17 cellular contexts compared by ENCODE assay signal in the genomic region with DNA sequence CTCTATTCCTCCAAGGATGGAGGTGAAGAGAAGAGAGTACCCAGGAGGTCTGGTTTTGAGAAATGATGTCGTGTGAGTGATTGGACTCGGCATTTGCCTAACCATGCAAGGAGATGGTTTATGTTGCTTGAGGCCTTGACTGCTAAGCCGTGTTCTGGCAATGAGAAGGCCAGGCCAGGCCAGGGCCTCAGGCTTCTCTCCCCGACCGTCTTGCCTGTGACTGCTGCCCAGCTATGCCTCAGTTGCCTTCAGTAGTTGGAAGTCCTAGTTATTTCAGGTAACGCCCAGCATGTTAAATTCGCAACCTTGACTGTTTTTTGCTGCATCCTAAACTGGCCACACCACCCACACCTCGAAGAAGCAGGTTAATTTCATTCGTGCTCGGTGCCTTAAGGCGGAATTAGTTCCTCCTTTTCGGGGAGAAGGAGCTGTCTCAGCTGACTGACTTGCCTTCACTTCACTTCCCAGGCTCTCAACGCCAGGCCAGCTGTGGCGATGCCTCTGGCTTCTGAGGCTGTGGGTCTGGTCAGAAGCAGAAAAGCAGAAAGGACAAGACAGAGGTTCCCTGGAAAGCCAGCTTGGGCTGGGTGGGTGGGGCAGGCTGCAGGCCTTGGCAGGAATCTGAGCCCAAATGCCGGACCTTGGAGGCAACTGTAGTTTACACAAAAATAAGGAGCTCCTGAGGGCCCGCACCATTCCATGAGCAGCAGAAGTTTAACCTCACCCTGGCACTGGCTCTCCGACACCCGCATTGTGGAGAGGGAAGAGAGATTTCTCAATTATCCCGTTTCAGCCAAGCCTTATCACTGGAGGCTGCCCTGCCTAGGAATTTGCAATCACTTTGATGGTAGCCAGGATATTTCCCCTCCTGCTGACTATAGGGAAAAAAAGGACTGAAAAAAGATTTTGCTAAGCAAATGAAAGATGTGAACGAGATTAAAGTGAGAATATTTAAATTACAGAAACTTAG.
DNase-seq lines count a peak whose midpoint lies in the region; ATAC-seq, FAIRE-seq and TF ChIP-seq lines count a peak whose summit lies in the region.
"Had no signal": no experiment of that assay in that cellular context is flagged by ENCODE, and none has a peak within 500 bp of the region (broad histone marks: within the 10 kb centered on the region; RNA-seq: fewer than 3 reads in every experiment).

No MANE protein-coding gene starts in this region.

- in situ Hi-C loops in K562 (cut with MboI) = no loop called here

- H3K36me3 ChIP-seq in K562 (ENCODE audit: control insufficient read depth, insufficient read depth, low read length) = no peaks in the 10 kb centered on the region
- H3K36me3 ChIP-seq in lower lobe of right lung = no peaks in the 10 kb centered on the region
- H3K36me3 ChIP-seq in upper lobe of right lung = no peaks in the 10 kb centered on the region

- H3K4me2 ChIP-seq in K562 (ENCODE audit: insufficient read depth, low read length) = no peak overlapping the region

- 0 out of 4 replicates have a peak overlapping the region, but pooled peaks of 1 of the 2 experiments have one; percentile 53 for H3K9ac ChIP-seq in K562 (ENCODE audit: insufficient read depth in 1 of 2, low read depth in 2 of 2, low read length in 2 of 2)

- TF ChIP-seq CTCF in K562 (IDR thresholded peaks at IDR 0.05 in 2 of 3, conservative IDR thresholded peaks at IDR 0.05 in 1 of 3; ENCODE audit: insufficient read depth in 2 of 3, low read depth in 1 of 3, low read length in 3 of 3) = no peak
- no peak for TF ChIP-seq CTCF in lower lobe of right lung (IDR thresholded peaks at IDR 0.05)
- no peak for TF ChIP-seq CTCF in upper lobe of right lung (IDR thresholded peaks at IDR 0.05)

- no peaks in the 10 kb centered on the region for H4K20me1 ChIP-seq in K562 (replicated peaks; ENCODE audit: control insufficient read depth, insufficient read depth, low read length)

- H3K27me3 ChIP-seq in K562 (ENCODE audit: control insufficient read depth in 2 of 2, insufficient read depth in 2 of 2, low read length in 2 of 2) (no peaks in the 10 kb centered on the region), lower lobe of right lung (ENCODE audit: low read depth) (no peaks in the 10 kb centered on the region), upper lobe of right lung (no peaks in the 10 kb centered on the region)

- H3K9me3 ChIP-seq in K562 (replicated peaks; ENCODE audit: control insufficient read depth, insufficient read depth, low read depth, low read length) (no peaks in the 10 kb centered on the region), lower lobe of right lung (no peaks in the 10 kb centered on the region), upper lobe of right lung (no peaks in the 10 kb centered on the region)

- H3K27ac ChIP-seq in K562 (ENCODE audit: extremely low read depth, low read depth, low read length) = no peak overlapping the region
- no peak overlapping the region for H3K27ac ChIP-seq in lower lobe of right lung
- peak overlapping the region; percentile 32 for H3K27ac ChIP-seq in upper lobe of right lung

- POLR2A ChIA-PET in K562 (lab: Yijun Ruan, JAX) = interaction anchor here (1.0 kb wide), 1 partner anchor 808 kb away, joined by 3 read pairs; no protein-coding TSS in a partner anchor

- DNase-seq in activated CD8-positive, alpha-beta memory T cell treated with anti-CD3 and anti-CD28 coated beads, Interleukin-2, amount 50 U/mL, for 48 hours = peak; percentile 25
- no peak for DNase-seq in activated CD8-positive, alpha-beta memory T cell treated with anti-CD3 and anti-CD28 coated beads, Interleukin-2, amount 50 U/mL, for 4 hours
- no peak for DNase-seq in K562 (ENCODE audit: extremely low read depth in 1 of 4, low spot score in 3 of 4)
- no peak for DNase-seq in lower lobe of right lung
- DNase-seq in upper lobe of right lung = no peak
- DNase-seq in NCI-H526 treated with DMSO at 0.1 percent for 48 hours (lab: John Stamatoyannopoulos, UW) = no peak
- no peak for DNase-seq in iPS-NIHi11 (ENCODE audit: low spot score)
- DNase-seq in NCI-H524 (lab: John Stamatoyannopoulos, UW) = no peak
- DNase-seq: activated CD4-positive, alpha-beta T cell treated with anti-CD3 and anti-CD28 coated beads, Interleukin-2, amount 50 U/mL, for 48 hours; anterior cingulate cortex; CD4-positive, CD25-positive, alpha-beta regulatory T cell; DMS79 treated with DMSO at 0.1 percent for 48 hours; NCI-H1105 treated with DMSO at 0.1 percent for 48 hours; NCI-H2171 treated with DMSO at 0.1 percent for 48 hours had no signal

- no peak for FAIRE-seq in K562 (lab: Jason Lieb, UNC)
- FAIRE-seq: endometrium had no signal

- no peak for TF ChIP-seq EP300 in K562 (IDR thresholded peaks at IDR 0.05; ENCODE audit: low read length)

- no peak for TF ChIP-seq POLR2A in K562 (conservative IDR thresholded peaks at IDR 0.05)

- intact Hi-C loops in K562 (cut with micrococcal nuclease) (no loop called here), lower lobe of right lung (cut with DNase I) (no loop called here), upper lobe of right lung (cut with DNase I) (no loop called here)

- 65% methylated on average over 19 of the region's 20 CpGs for WGBS in K562 (ENCODE audit: insufficient coverage, low coverage, missing lambda C conversion rate)

- H3K4me3 ChIP-seq in K562 (no peak overlapping the region), lower lobe of right lung (no peak overlapping the region), upper lobe of right lung (no peak overlapping the region)

- H3K9me1 ChIP-seq in K562 (ENCODE audit: control insufficient read depth, insufficient read depth, low read length) = no peaks in the 10 kb centered on the region

- no peak for TF ChIP-seq RAD21 in K562 (CRISPR knock-in tag; conservative IDR thresholded peaks at IDR 0.05 in 1 of 2, IDR thresholded peaks at IDR 0.05 in 1 of 2)

- peak overlapping the region; percentile 60 for H2AFZ ChIP-seq in K562 (ENCODE audit: low read depth, low read length)

- no peaks in the 10 kb centered on the region for H3K79me2 ChIP-seq in K562 (ENCODE audit: control insufficient read depth, insufficient read depth, low read length)

- BruUV-seq in K562 (replicated peaks; lab: Mats Ljungman, UMichigan) = no TSS peak

- CTCF ChIA-PET in K562 (lab: Yijun Ruan, JAX; ENCODE audit: low intra/inter-chr PET ratio) = no interaction called here

- no peak; the same call in 2 of the 3 replicates for ATAC-seq in K562
- ATAC-seq in lower lobe of right lung = peak; percentile 37 to 49
- ATAC-seq in upper lobe of right lung = peak; percentile 64
- ATAC-seq: HCT116; stimulated activated memory B cell treated with anti-CD40 and anti-IgM and Interleukin-4, amounts not matched to agents 10 μg/mL and 1 μg/mL and 100 μg/mL, for 72 hours had no signal

- peaks cover 5 to 7% of the 10 kb centered on the region in 2 experiments; a peak in 3 of 5 replicates for H3K4me1 ChIP-seq in K562 (replicated peaks in 1 of 2; ENCODE audit: control insufficient read depth in 2 of 2, insufficient read depth in 2 of 2, low read length in 2 of 2)
- H3K4me1 ChIP-seq in lower lobe of right lung = peaks cover 7% of the 10 kb centered on the region
- H3K4me1 ChIP-seq in upper lobe of right lung = peaks cover 5% of the 10 kb centered on the region

TF ChIP-seq in K562, 482 proteins besides CTCF, POLR2A, EP300 and RAD21:
- 0 out of 2 replicates have a peak, but pooled peaks have one; percentile 15 for TF ChIP-seq ZNF175 (CRISPR knock-in tag; IDR thresholded peaks at IDR 0.05; ENCODE audit: low read depth)
- no peak for TF ChIP-seq NFATC3 (IDR thresholded peaks at IDR 0.05)
- TF ChIP-seq CBFA2T3 (IDR thresholded peaks at IDR 0.05) = no peak
- no peak for TF ChIP-seq EZH2 (IDR thresholded peaks at IDR 0.05; ENCODE audit: borderline replicate concordance, low read depth, low read length)
- TF ChIP-seq SMAD4 (CRISPR knock-in tag; conservative IDR thresholded peaks at IDR 0.05) = no peak
- TF ChIP-seq HOXB6 (CRISPR knock-in tag; IDR thresholded peaks at IDR 0.05; ENCODE audit: borderline replicate concordance) = 0 out of 2 replicates have a peak, but pooled peaks have one; percentile 28
TF ChIP-seq in K562: peak in this region for 2.
